In genomic region chrX:54416965-54417364, GRCh38 we compare ENCODE assay signal across 2 cellular contexts.
TF ChIP-seq lines count a peak whose summit lies in the region.

No MANE protein-coding gene starts in this region.

TF ChIP-seq in HepG2, 621 proteins besides CTCF, POLR2A, EP300 and RAD21 (continues in another document):
- TF ChIP-seq HDAC1 (CRISPR knock-in tag; IDR thresholded peaks at IDR 0.05), result no peak
- no peak for TF ChIP-seq GLMP (CRISPR knock-in tag; IDR thresholded peaks at IDR 0.05; ENCODE audit: borderline replicate concordance)
- no peak for TF ChIP-seq REST (IDR thresholded peaks at IDR 0.05; ENCODE audit: borderline replicate concordance in 1 of 2, low read depth in 1 of 2, low read length in 2 of 2)
- no peak for TF ChIP-seq HOXA5 (CRISPR knock-in tag; IDR thresholded peaks at IDR 0.05)
- peak; percentile 46 for TF ChIP-seq ATF7 (IDR thresholded peaks at IDR 0.05)
- no peak for TF ChIP-seq ATF7 (CRISPR knock-in tag; IDR thresholded peaks at IDR 0.05)
- no peak for TF ChIP-seq BRF2 (CRISPR knock-in tag; IDR thresholded peaks at IDR 0.05)
- no peak for TF ChIP-seq ATF5 (CRISPR knock-in tag; IDR thresholded peaks at IDR 0.05; ENCODE audit: low read depth)
- peak; percentile 8; the same call in 1 of the 2 replicates for TF ChIP-seq CREB1 (IDR thresholded peaks at IDR 0.05)
- no peak for TF ChIP-seq CREB1 (CRISPR knock-in tag; IDR thresholded peaks at IDR 0.05)
- TF ChIP-seq THAP9 (CRISPR knock-in tag; IDR thresholded peaks at IDR 0.05; ENCODE audit: borderline replicate concordance), result no peak
- no peak for TF ChIP-seq XRCC5 (optimal IDR thresholded peaks at IDR 0.05; ENCODE audit: low read length)
- TF ChIP-seq SYNCRIP (IDR thresholded peaks at IDR 0.05; ENCODE audit: insufficient read depth, low read depth, low read length), result no peak
- TF ChIP-seq ETS1 (CRISPR knock-in tag; IDR thresholded peaks at IDR 0.05), result no peak

TF ChIP-seq in endothelial cell of umbilical vein, 7 proteins besides CTCF, POLR2A, EP300 and RAD21:
- TF ChIP-seq JUN (IDR thresholded peaks at IDR 0.05; ENCODE audit: borderline replicate concordance, insufficient read depth, insufficient read length, low read depth) (no peak), POLR2AphosphoS5 (IDR thresholded peaks at IDR 0.05; ENCODE audit: insufficient read depth, low read depth, low read length) (no peak), MYC (IDR thresholded peaks at IDR 0.05; ENCODE audit: low read depth, low read length) (no peak), FOS (IDR thresholded peaks at IDR 0.05; ENCODE audit: borderline replicate concordance, insufficient read depth, low read length) (no peak), GATA2 (IDR thresholded peaks at IDR 0.05; ENCODE audit: insufficient read depth, insufficient read length, low read depth, low read length) (no peak), EZH2 (IDR thresholded peaks at IDR 0.05; ENCODE audit: borderline replicate concordance, low read depth, low read length, severe bottlenecking) (no peak), MAX (IDR thresholded peaks at IDR 0.05; ENCODE audit: insufficient read depth, insufficient read length) (no peak)
